ENCODE assay signal across 16 cellular contexts in the genomic region with DNA sequence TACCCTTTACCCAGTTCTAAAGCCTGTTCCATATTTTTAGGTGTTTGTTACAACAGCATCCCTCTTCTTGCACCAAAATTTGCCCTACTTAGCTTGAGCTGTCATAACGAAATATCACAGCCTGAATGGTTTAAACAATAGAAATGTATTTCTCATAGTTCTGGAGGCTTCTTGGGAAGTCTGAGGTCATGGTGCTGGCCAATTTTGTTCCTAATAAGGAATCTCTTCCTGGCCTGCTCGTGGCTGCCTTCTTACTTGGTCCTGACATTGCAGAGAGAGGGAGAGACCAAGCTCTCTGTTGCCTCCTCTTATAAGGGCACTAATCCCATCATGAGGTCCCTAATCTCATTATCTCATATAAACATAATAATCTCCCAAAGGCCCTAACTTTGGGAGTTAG.
DNase-seq lines count a peak whose midpoint lies in the region; ATAC-seq and TF ChIP-seq lines count a peak whose summit lies in the region.
"Had no signal": no experiment of that assay in that cellular context is flagged by ENCODE, and none has a peak within 500 bp of the region (broad histone marks: within the 10 kb centered on the region; RNA-seq: fewer than 3 reads in every experiment).

No MANE protein-coding gene starts in this region.

- no peaks in the 10 kb centered on the region for H3K36me3 ChIP-seq in MG63

- no peaks in the 10 kb centered on the region for H3K27me3 ChIP-seq in MG63

- no peak for TF ChIP-seq CTCF in cardiac fibroblast (IDR thresholded peaks at IDR 0.05; ENCODE audit: low read depth, low read length)

- no peak overlapping the region for H3K27ac Mint-ChIP-seq in stimulated activated memory B cell treated with anti-CD40 and anti-IgM and Interleukin-4, amounts not matched to agents 10 μg/mL and 1 μg/mL and 100 μg/mL, for 72 hours
- H3K27ac Mint-ChIP-seq: B cell; CD4-positive, alpha-beta T cell; H9 had no signal

- H3K9me3 Mint-ChIP-seq in stimulated activated memory B cell treated with anti-CD40 and anti-IgM and Interleukin-4, amounts not matched to agents 10 μg/mL and 1 μg/mL and 100 μg/mL, for 72 hours, result peaks cover 18% of the 10 kb centered on the region

- no peaks in the 10 kb centered on the region for H3K36me3 Mint-ChIP-seq in stimulated activated memory B cell treated with anti-CD40 and anti-IgM and Interleukin-4, amounts not matched to agents 10 μg/mL and 1 μg/mL and 100 μg/mL, for 72 hours

- H3K4me1 Mint-ChIP-seq in stimulated activated memory B cell treated with anti-CD40 and anti-IgM and Interleukin-4, amounts not matched to agents 10 μg/mL and 1 μg/mL and 100 μg/mL, for 72 hours, result no peaks in the 10 kb centered on the region
- H3K4me1 Mint-ChIP-seq: B cell, H9 had no signal

- ATAC-seq in GM18858 (IDR thresholded peaks at IDR 0.05; ENCODE audit: unreplicated experiment), result no peak
- ATAC-seq in stimulated activated memory B cell treated with anti-CD40 and anti-IgM and Interleukin-4, amounts not matched to agents 10 μg/mL and 1 μg/mL and 100 μg/mL, for 72 hours, result no peak
- ATAC-seq: GM12878 had no signal

- H3K4me3 Mint-ChIP-seq in stimulated activated memory B cell treated with anti-CD40 and anti-IgM and Interleukin-4, amounts not matched to agents 10 μg/mL and 1 μg/mL and 100 μg/mL, for 72 hours, result no peak overlapping the region
- H3K4me3 Mint-ChIP-seq: B cell; CD4-positive, alpha-beta T cell; H9 had no signal

- H3K27me3 Mint-ChIP-seq in stimulated activated memory B cell treated with anti-CD40 and anti-IgM and Interleukin-4, amounts not matched to agents 10 μg/mL and 1 μg/mL and 100 μg/mL, for 72 hours, result no peaks in the 10 kb centered on the region
- H3K27me3 Mint-ChIP-seq: B cell; CD4-positive, alpha-beta T cell had no signal

- DNase-seq in NCI-H82 (lab: John Stamatoyannopoulos, UW), result peak; percentile 32
- no peak for DNase-seq in NCI-H82 treated with DMSO at 0.1 percent for 48 hours (lab: John Stamatoyannopoulos, UW; ENCODE audit: unreplicated experiment)
- DNase-seq in cardiac fibroblast (ENCODE audit: low read depth in 2 of 2), result peak; percentile 56 to 74
- DNase-seq in hepatic stellate cell (ENCODE audit: low spot score), result peak; percentile 7
- no peak for DNase-seq in MG63
- DNase-seq: C1 segment of cervical spinal cord; Calu3; CD4-positive, alpha-beta T cell; DMS 273 treated with DMSO at 0.1 percent for 48 hours; GOT3; H9; IMR-90 had no signal

- H3K4me3 ChIP-seq in cardiac fibroblast (replicated peaks in 1 of 2; ENCODE audit: low read depth in 2 of 2, low read length in 2 of 2) (no peak overlapping the region), MG63 (no peak overlapping the region)
- H3K4me3 ChIP-seq: GM12878 had no signal

- H3K9me3 ChIP-seq in MG63, result peaks cover 5% of the 10 kb centered on the region

Comparison
In these comparisons a context has a peak if more than half of its experiments do, and no peak if none do; other contexts are left out.
1. DNase-seq: peak in NCI-H82 (single experiment), cardiac fibroblast (2 of 2) and hepatic stellate cell (single experiment); none in NCI-H82 treated with DMSO at 0.1 percent for 48 hours (single experiment) and MG63 (single experiment).